ENCODE assay signal across 38 cellular contexts in genomic region chr1:179115181-179115580, GRCh38.
"Had no signal": no experiment of that assay in that cellular context is flagged by ENCODE, and none has a peak within 500 bp of the region (broad histone marks: within the 10 kb centered on the region; RNA-seq: fewer than 3 reads in every experiment).

No MANE protein-coding gene starts in this region.

- H3K9me3 ChIP-seq: ascending aorta, breast epithelium, colonic mucosa, esophagus squamous epithelium, gastroesophageal sphincter, heart right ventricle had no signal

- H3K27me3 ChIP-seq: ascending aorta, breast epithelium, cardiac muscle cell, colonic mucosa, esophagus squamous epithelium, gastroesophageal sphincter, heart right ventricle, hepatocyte had no signal

- H3K4me3 ChIP-seq: ascending aorta, breast epithelium, cardiac muscle cell, colonic mucosa, esophagus squamous epithelium, gastroesophageal sphincter, heart right ventricle, hepatocyte had no signal

- H3K27ac ChIP-seq: ascending aorta, breast epithelium, cardiac muscle cell, colonic mucosa, epithelial cell of prostate, esophagus squamous epithelium, gastroesophageal sphincter, heart right ventricle, hepatocyte, VCaP had no signal

- H3K36me3 ChIP-seq: breast epithelium, colonic mucosa had no signal

- H3K4me1 ChIP-seq: ascending aorta, breast epithelium, colonic mucosa, gastroesophageal sphincter had no signal

- DNase-seq: activated B cell treated with CpG ODN at 0.5 μM for 24 hours; activated CD4-positive, alpha-beta memory T cell treated with anti-CD3 and anti-CD28 coated beads, Interleukin-2, amount 10 ng/mL, durations not matched to agents 7 days and 5 days; activated CD4-positive, alpha-beta T cell treated with anti-CD3 and anti-CD28 coated beads for 36 hours; activated CD4-positive, alpha-beta T cell treated with anti-CD3 and anti-CD28 coated beads, Interleukin-2, amount 10 ng/mL, durations not matched to agents 7 days and 5 days; activated CD4-positive, alpha-beta T cell treated with anti-CD3 and anti-CD28 coated beads, Interleukin-2, amount 50 U/mL, for 4 hours; activated CD4-positive, CD25-positive, alpha-beta regulatory T cell treated with anti-CD3 and anti-CD28 coated beads, Interleukin-2, amount 50 U/mL, for 72 hours; activated CD8-positive, alpha-beta memory T cell treated with anti-CD3 and anti-CD28 coated beads, Interleukin-2, amount 50 U/mL, for 48 hours; activated effector memory CD4-positive, alpha-beta T cell treated with Interleukin-2 at 50 U/mL for 16 hours; activated gamma-delta T cell treated with Interleukin-2 at 50 U/mL for 16 hours; activated naive CD4-positive, alpha-beta T cell treated with anti-CD3 and anti-CD28 coated beads, Interleukin-2, amount 50 U/mL, for 16 hours; activated naive CD4-positive, alpha-beta T cell treated with Interleukin-2 at 50 U/mL for 16 hours; activated T-cell treated with anti-CD3 and anti-CD28 coated beads for 4 hours; activated T-cell treated with anti-CD3 and anti-CD28 coated beads, Interleukin-2, amount 50 U/mL, for 24 hours; activated T-cell treated with anti-CD3 and anti-CD28 coated beads, Interleukin-2, amount 50 U/mL, for 72 hours; amygdala; central memory CD4-positive, alpha-beta T cell; cerebellar nuclear complex; colonic mucosa; dermis blood vessel endothelial cell; effector CD4-positive, alpha-beta T cell; effector memory CD8-positive, alpha-beta T cell; esophagus squamous epithelium; foreskin melanocyte; heart right ventricle; T-helper 1 cell; T-helper 17 cell; T1000 had no signal

- H3K27ac Mint-ChIP-seq: activated B cell treated with CpG ODN at 0.5 μM for 24 hours; activated CD4-positive, alpha-beta memory T cell treated with anti-CD3 and anti-CD28 coated beads, Interleukin-2, amount 10 ng/mL, durations not matched to agents 7 days and 5 days; activated CD4-positive, alpha-beta T cell treated with anti-CD3 and anti-CD28 coated beads, Interleukin-2, amount 10 ng/mL, durations not matched to agents 7 days and 5 days; activated naive CD8-positive, alpha-beta T cell; activated T-cell treated with anti-CD3 and anti-CD28 coated beads, Interleukin-2, amount 50 U/mL, for 24 hours; activated T-cell treated with anti-CD3 and anti-CD28 coated beads, Interleukin-2, amount 50 U/mL, for 72 hours; activated T-helper 17 cell treated with anti-CD3 and anti-CD28 coated beads, Interleukin-2, amount 50 U/mL, for 72 hours; brain; effector memory CD8-positive, alpha-beta T cell; T-helper 2 cell treated with Interferon-gamma antibody and Interleukin-4, amounts not matched to agents 5 μg/mL and 100 μg/mL, for 36 hours had no signal

- H3K9me3 Mint-ChIP-seq: activated B cell treated with CpG ODN at 0.5 μM for 24 hours; activated CD4-positive, alpha-beta memory T cell treated with anti-CD3 and anti-CD28 coated beads, Interleukin-2, amount 10 ng/mL, durations not matched to agents 7 days and 5 days; activated CD4-positive, alpha-beta T cell treated with anti-CD3 and anti-CD28 coated beads, Interleukin-2, amount 10 ng/mL, durations not matched to agents 7 days and 5 days; activated T-cell treated with anti-CD3 and anti-CD28 coated beads, Interleukin-2, amount 50 U/mL, for 24 hours; activated T-cell treated with anti-CD3 and anti-CD28 coated beads, Interleukin-2, amount 50 U/mL, for 72 hours; activated T-helper 17 cell treated with anti-CD3 and anti-CD28 coated beads, Interleukin-2, amount 50 U/mL, for 72 hours; brain; effector memory CD8-positive, alpha-beta T cell; T-helper 2 cell treated with Interferon-gamma antibody and Interleukin-4, amounts not matched to agents 5 μg/mL and 100 μg/mL, for 36 hours had no signal

- H3K4me3 Mint-ChIP-seq: activated B cell treated with CpG ODN at 0.5 μM for 24 hours; activated CD4-positive, alpha-beta memory T cell treated with anti-CD3 and anti-CD28 coated beads, Interleukin-2, amount 10 ng/mL, durations not matched to agents 7 days and 5 days; activated CD4-positive, alpha-beta T cell treated with anti-CD3 and anti-CD28 coated beads for 36 hours; activated CD4-positive, alpha-beta T cell treated with anti-CD3 and anti-CD28 coated beads, Interleukin-2, amount 10 ng/mL, durations not matched to agents 7 days and 5 days; activated naive CD8-positive, alpha-beta T cell; activated T-cell treated with anti-CD3 and anti-CD28 coated beads, Interleukin-2, amount 50 U/mL, for 24 hours; activated T-cell treated with anti-CD3 and anti-CD28 coated beads, Interleukin-2, amount 50 U/mL, for 72 hours; activated T-helper 17 cell treated with anti-CD3 and anti-CD28 coated beads, Interleukin-2, amount 50 U/mL, for 72 hours; brain; effector memory CD8-positive, alpha-beta T cell; T-helper 17 cell; T-helper 2 cell treated with Interferon-gamma antibody and Interleukin-4, amounts not matched to agents 5 μg/mL and 100 μg/mL, for 36 hours had no signal

- ATAC-seq: activated CD4-positive, alpha-beta T cell treated with anti-CD3 and anti-CD28 coated beads for 36 hours; activated T-cell treated with anti-CD3 and anti-CD28 coated beads, Interleukin-2, amount 50 U/mL, for 72 hours; activated T-helper 17 cell treated with anti-CD3 and anti-CD28 coated beads, Interleukin-2, amount 50 U/mL, for 72 hours; effector memory CD8-positive, alpha-beta T cell; gastroesophageal sphincter; heart right ventricle; T-helper 17 cell had no signal

- H2AFZ ChIP-seq: hepatocyte had no signal

- H3K4me1 Mint-ChIP-seq: activated B cell treated with CpG ODN at 0.5 μM for 24 hours; activated CD4-positive, alpha-beta T cell treated with anti-CD3 and anti-CD28 coated beads for 36 hours; brain had no signal

- H3K4me2 ChIP-seq: hepatocyte had no signal

- H3K27me3 Mint-ChIP-seq: activated B cell treated with CpG ODN at 0.5 μM for 24 hours; activated CD4-positive, alpha-beta memory T cell treated with anti-CD3 and anti-CD28 coated beads, Interleukin-2, amount 10 ng/mL, durations not matched to agents 7 days and 5 days; activated CD4-positive, alpha-beta T cell treated with anti-CD3 and anti-CD28 coated beads for 36 hours; activated CD4-positive, alpha-beta T cell treated with anti-CD3 and anti-CD28 coated beads, Interleukin-2, amount 10 ng/mL, durations not matched to agents 7 days and 5 days; activated naive CD8-positive, alpha-beta T cell; activated T-cell treated with anti-CD3 and anti-CD28 coated beads, Interleukin-2, amount 50 U/mL, for 24 hours; activated T-helper 17 cell treated with anti-CD3 and anti-CD28 coated beads, Interleukin-2, amount 50 U/mL, for 72 hours; brain; effector memory CD8-positive, alpha-beta T cell; T-helper 17 cell had no signal
